In genomic region chr5:154402611-154403010, GRCh38 we compare ENCODE assay signal across 18 cellular contexts. TPM values are rescaled to one million over a fixed set of nuclear protein-coding genes. Genes with fewer than 3 reads are reported as not detected.
DNase-seq lines count a peak whose midpoint lies in the region; ATAC-seq and TF ChIP-seq lines count a peak whose summit lies in the region.
"Had no signal": no experiment of that assay in that cellular context is flagged by ENCODE, and none has a peak within 500 bp of the region (broad histone marks: within the 10 kb centered on the region; RNA-seq: fewer than 3 reads in every experiment).

No MANE protein-coding gene starts in this region.

- peaks cover 5 to 6% of the 10 kb centered on the region in 2 donors for H3K4me1 ChIP-seq in neuronal stem cell (ENCODE audit: control insufficient read depth in 2 of 2, insufficient read depth in 1 of 2, low read depth in 1 of 2, low read length in 2 of 2)
- H3K4me1 ChIP-seq in ovary (ENCODE audit: insufficient read depth), result peaks cover 6% of the 10 kb centered on the region

- TF ChIP-seq EP300 in ovary (IDR thresholded peaks at IDR 0.05), result no peak

- H3K4me3 ChIP-seq in neuronal stem cell (ENCODE audit: low read length in 2 of 2) (no peak overlapping the region), ovary (no peak overlapping the region)

- H3K9ac ChIP-seq in neuronal stem cell (ENCODE audit: low read depth, low read length, poor library complexity), result no peak overlapping the region

- TF ChIP-seq CTCF in chondrocyte (IDR thresholded peaks at IDR 0.05) (no peak), ovary (IDR thresholded peaks at IDR 0.05) (no peak), GM10266 (IDR thresholded peaks at IDR 0.05; ENCODE audit: control insufficient read depth, insufficient read depth, low read depth, missing control alignments) (no peak)

- ATAC-seq in T-helper 17 cell, result no peak
- no peak for ATAC-seq in HG03460 (IDR thresholded peaks at IDR 0.05; ENCODE audit: unreplicated experiment)

- DNase-seq in ELR (ENCODE audit: low read depth) (peak; percentile 14), T-helper 17 cell (no peak), chondrocyte (ENCODE audit: low spot score) (no peak), neuronal stem cell (ENCODE audit: low spot score) (no peak), NCI-H69 (lab: John Stamatoyannopoulos, UW) (no peak), ovary (no peak), GM10266 (ENCODE audit: extremely low spot score) (no peak)
- DNase-seq: BE2C; CD4-positive, alpha-beta memory T cell; DMS153; DMS79 treated with DMSO at 0.1 percent for 48 hours; EL; GDM1; GOT3; H9 had no signal

- no peaks in the 10 kb centered on the region for H3K9me3 Mint-ChIP-seq in chondrocyte (ENCODE audit: low read depth)
- H3K9me3 Mint-ChIP-seq: CD4-positive, alpha-beta memory T cell; H9 had no signal

- no peak overlapping the region for H2BK5ac ChIP-seq in neuronal stem cell (ENCODE audit: low read length)

- H3K27me3 Mint-ChIP-seq in T-helper 17 cell, result no peaks in the 10 kb centered on the region
- H3K27me3 Mint-ChIP-seq in chondrocyte (ENCODE audit: low read depth), result no peaks in the 10 kb centered on the region
- H3K27me3 Mint-ChIP-seq: CD4-positive, alpha-beta memory T cell had no signal

- no peak overlapping the region for H4K91ac ChIP-seq in neuronal stem cell (ENCODE audit: low read depth, low read length, poor library complexity)

- H3K4me3 Mint-ChIP-seq in T-helper 17 cell (no peak overlapping the region), chondrocyte (ENCODE audit: unreplicated experiment) (no peak overlapping the region)
- H3K4me3 Mint-ChIP-seq: CD4-positive, alpha-beta memory T cell; H9 had no signal

- H3K27me3 ChIP-seq in neuronal stem cell (ENCODE audit: control insufficient read depth in 3 of 3, insufficient read depth in 3 of 3, low read depth in 1 of 3, low read length in 3 of 3) (peaks cover 0 to 3% (median 0%) of the 10 kb centered on the region in 3 experiments), ovary (no peaks in the 10 kb centered on the region)
- H3K27me3 ChIP-seq: BE2C had no signal

- H3K36me3 ChIP-seq in neuronal stem cell (replicated peaks in 1 of 2; ENCODE audit: control insufficient read depth in 2 of 2, insufficient read depth in 2 of 2, low read length in 2 of 2) (peaks cover 0 to 5% of the 10 kb centered on the region in 2 donors), ovary (no peaks in the 10 kb centered on the region)
- H3K36me3 ChIP-seq: BE2C had no signal

- H3K4me2 ChIP-seq in neuronal stem cell (ENCODE audit: insufficient read depth, low read length, poor library complexity, severe bottlenecking), result no peak overlapping the region

- H4K8ac ChIP-seq in neuronal stem cell (ENCODE audit: low read depth, low read length), result no peak overlapping the region

- H3K36me3 Mint-ChIP-seq in T-helper 17 cell (ENCODE audit: low read depth) (no peaks in the 10 kb centered on the region), chondrocyte (ENCODE audit: low read depth) (peaks cover 17% of the 10 kb centered on the region)

- no CpG with 5 or more reads among the region's 10 CpGs for WGBS in neuronal stem cell (ENCODE audit: extremely low coverage in 2 of 2, insufficient read length in 2 of 2, insufficient replicate concordance in 1 of 2), 2 donors
- WGBS in ovary, 3 donors, result 89 to 94% (median 93%) methylated on average over 10 of the region's 10 CpGs

- peak overlapping the region; percentile 44 for H2BK15ac ChIP-seq in neuronal stem cell (ENCODE audit: low read length)

- H3K14ac ChIP-seq in neuronal stem cell (ENCODE audit: low read length), result no peak overlapping the region

- no peak overlapping the region for H3K23ac ChIP-seq in neuronal stem cell (ENCODE audit: low read depth, low read length, poor library complexity)

- H2BK12ac ChIP-seq in neuronal stem cell (ENCODE audit: low read length), result no peak overlapping the region

- intact Hi-C loops in ovary (cut with DNase I), result loop anchor here (5.0 to 10.0 kb wide), 5 partner anchors 205 to 330 kb away; partner anchors contain the start of gene GALNT10 (in 1 of the 4)

- no peaks in the 10 kb centered on the region for H3K9me3 ChIP-seq in T-helper 17 cell (ENCODE audit: control insufficient read depth, low read length, poor library complexity, severe bottlenecking)
- H3K9me3 ChIP-seq in neuronal stem cell (replicated peaks in 1 of 2; ENCODE audit: control insufficient read depth in 2 of 2, insufficient read depth in 1 of 2, low read depth in 1 of 2, low read length in 2 of 2), result no peaks in the 10 kb centered on the region
- H3K9me3 ChIP-seq in ovary, result no peaks in the 10 kb centered on the region
- H3K9me3 ChIP-seq: BE2C had no signal

- H2AFZ ChIP-seq in neuronal stem cell (ENCODE audit: low read length), result no peak overlapping the region

- H3K27ac ChIP-seq in neuronal stem cell (replicated peaks; ENCODE audit: low read length) (no peak overlapping the region), ovary (no peak overlapping the region)
- H3K27ac ChIP-seq: C4-2B, HL-60 had no signal

- no peak overlapping the region for H2AK5ac ChIP-seq in neuronal stem cell (ENCODE audit: low read depth, low read length)

- H3K27ac Mint-ChIP-seq in T-helper 17 cell, result peak overlapping the region; percentile 19
- peak overlapping the region; percentile 1 for H3K27ac Mint-ChIP-seq in chondrocyte (ENCODE audit: unreplicated experiment)
- H3K27ac Mint-ChIP-seq: H9 had no signal

- no peak overlapping the region for H3K4ac ChIP-seq in neuronal stem cell (ENCODE audit: low read length)

- no peak overlapping the region for H2BK120ac ChIP-seq in neuronal stem cell (ENCODE audit: low read depth, low read length)

- H3K4me1 Mint-ChIP-seq in T-helper 17 cell (peaks cover 21% of the 10 kb centered on the region), chondrocyte (ENCODE audit: low read depth) (peaks cover 25% of the 10 kb centered on the region)

- no peak for TF ChIP-seq POLR2A in ovary (IDR thresholded peaks at IDR 0.05)

- H3K18ac ChIP-seq in neuronal stem cell (ENCODE audit: low read length), result no peak overlapping the region

- no peaks in the 10 kb centered on the region for H3K79me1 ChIP-seq in neuronal stem cell (ENCODE audit: low read depth, low read length)

RNA-seq across cellular contexts. Expression of gene SAP30L, which starts 43.2 kb away (rescaled TPM):
- total RNA-seq in T-helper 17 cell (10 to 100 TPM; 25.0 to 37.9 TPM), chondrocyte (33.8 to 38.5 TPM (median 34.4 TPM) in 3 replicates), ovary (10 to 100 TPM; 18.7 to 63.1 (median 41.5) TPM)
- 57.9 TPM for polyA plus RNA-seq in neuronal stem cell (2013, experiment 1 of 2)
- 60.6 TPM for polyA plus RNA-seq in neuronal stem cell (2013, experiment 2 of 2)
- polyA plus RNA-seq in ovary, result 10 to 100 TPM; 23.1 to 58.2 TPM
